In the genomic region with DNA sequence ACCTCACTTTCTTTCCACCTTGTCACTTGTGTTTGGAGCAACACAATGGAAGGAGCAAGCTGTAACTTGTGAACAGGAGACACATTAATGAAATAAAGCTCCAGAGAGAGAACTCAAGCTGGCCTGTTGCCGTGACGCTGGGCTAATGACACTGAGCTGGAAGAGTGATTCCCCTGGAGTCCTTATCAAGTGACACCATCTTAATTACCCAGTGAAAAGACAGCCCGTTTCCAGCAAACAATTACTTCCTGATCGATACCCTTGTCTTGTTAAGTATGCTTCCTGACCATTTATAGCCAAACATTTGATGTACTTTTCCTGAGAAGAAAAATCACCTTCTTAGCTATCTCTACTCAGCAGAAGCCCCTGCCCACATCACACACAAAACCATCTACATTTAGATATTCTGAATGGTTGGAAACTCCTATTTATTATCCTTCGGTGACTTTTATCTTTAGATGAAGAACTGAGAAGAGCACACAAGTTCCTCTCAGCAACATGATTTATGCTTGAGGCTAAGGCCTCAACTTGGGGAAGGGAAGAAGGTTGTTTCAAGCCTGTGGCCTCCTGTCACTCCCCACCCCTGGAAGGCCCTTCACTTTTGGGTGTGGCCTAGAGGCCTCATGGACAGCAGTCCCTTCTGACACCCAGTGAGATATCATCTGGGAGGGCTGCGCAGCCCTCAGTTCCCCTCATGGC, we compare ENCODE assay signal across 22 cellular contexts. TPM values are rescaled to one million over a fixed set of nuclear protein-coding genes. Genes with fewer than 3 reads are reported as not detected.
A peak's percentile ranks its signal among the peaks of the same experiment; 100 is the strongest.
DNase-seq lines count a peak whose midpoint lies in the region; TF ChIP-seq lines count a peak whose summit lies in the region.
"Had no signal": no experiment of that assay in that cellular context is flagged by ENCODE, and none has a peak within 500 bp of the region (broad histone marks: within the 10 kb centered on the region; RNA-seq: fewer than 3 reads in every experiment).

No MANE protein-coding gene starts in this region.

- DNase-seq in ELF-1 (ENCODE audit: low read depth, low spot score) = peak; percentile 32
- DNase-seq in NCI-H1105 (lab: John Stamatoyannopoulos, UW) = peak; percentile 64
- peak; percentile 64 to 77 for DNase-seq in NOMO-1 (lab: John Stamatoyannopoulos, UW; ENCODE audit: unreplicated experiment in 2 of 2)
- DNase-seq in mesendoderm = peak; percentile 93
- no peak for DNase-seq in thyroid gland
- DNase-seq in stimulated activated CD4-positive, alpha-beta T cell treated with anti-CD3 and anti-CD28 coated beads, Interleukin-2, amount 100 ng/mL, for 24 hours = no peak
- DNase-seq in stimulated activated CD8-positive, alpha-beta memory T cell treated with anti-CD3 and anti-CD28 coated beads, Interleukin-4, amount 100 ng/mL, for 48 hours = no peak
- DNase-seq: activated CD4-positive, alpha-beta memory T cell treated with anti-CD3 and anti-CD28 coated beads for 36 hours; activated effector memory CD4-positive, alpha-beta T cell treated with anti-CD3 and anti-CD28 coated beads, Interleukin-2, amount 50 U/mL, for 16 hours; Caco-2; IMR-90; lower lobe of right lung; NCI-H1930; nucleus accumbens; stimulated activated CD4-positive, alpha-beta T cell treated with anti-CD3 and anti-CD28 coated beads, Interleukin-1b, Interleukin-23, amount 100 ng/mL, for 48 hours had no signal

- no peaks in the 10 kb centered on the region for H3K27me3 ChIP-seq in mesendoderm (ENCODE audit: insufficient read depth, low read length, poor library complexity)
- H3K27me3 ChIP-seq in thyroid gland = no peaks in the 10 kb centered on the region
- H3K27me3 ChIP-seq: suprapubic skin had no signal

- H3K4me3 ChIP-seq in mesendoderm (ENCODE audit: low read length) (no peak overlapping the region), thyroid gland (replicated peaks in 1 of 3) (no peak overlapping the region)
- H3K4me3 ChIP-seq: lower lobe of right lung, suprapubic skin had no signal

- H3K4me2 ChIP-seq in mesendoderm (ENCODE audit: low read length) = no peak overlapping the region

- no peaks in the 10 kb centered on the region for H3K79me2 ChIP-seq in mesendoderm (ENCODE audit: control insufficient read depth, insufficient read depth, low read length)

- no peak overlapping the region for H4K8ac ChIP-seq in mesendoderm (ENCODE audit: low read depth, low read length)

- H3K36me3 ChIP-seq in mesendoderm (ENCODE audit: control insufficient read depth, insufficient read depth, low read length) = no peaks in the 10 kb centered on the region
- H3K36me3 ChIP-seq in thyroid gland = no peaks in the 10 kb centered on the region
- H3K36me3 ChIP-seq: lower lobe of right lung, suprapubic skin had no signal

- H2BK5ac ChIP-seq in mesendoderm (ENCODE audit: low read length) = peak overlapping the region; percentile 34

- H3K79me1 ChIP-seq in mesendoderm (ENCODE audit: low read length) = no peaks in the 10 kb centered on the region

- H3K9me3 ChIP-seq in thyroid gland = no peaks in the 10 kb centered on the region
- H3K9me3 ChIP-seq: Caco-2, lower lobe of right lung, suprapubic skin had no signal

- H3K27ac ChIP-seq in mesendoderm (ENCODE audit: low read depth, low read length) (peak overlapping the region; percentile 55), thyroid gland (no peak overlapping the region)
- H3K27ac ChIP-seq: lower lobe of right lung, suprapubic skin had no signal

- H3K56ac ChIP-seq in mesendoderm (ENCODE audit: low read length) = peak overlapping the region; percentile 74

- TF ChIP-seq POLR2A in thyroid gland (IDR thresholded peaks at IDR 0.05) = no peak

- H3K4me1 ChIP-seq in mesendoderm (ENCODE audit: control insufficient read depth, low read depth, low read length) (peaks cover 6% of the 10 kb centered on the region), thyroid gland (no peaks in the 10 kb centered on the region)
- H3K4me1 ChIP-seq: Caco-2, lower lobe of right lung, suprapubic skin had no signal

- peak overlapping the region; percentile 79 for H2AK5ac ChIP-seq in mesendoderm (ENCODE audit: low read length)

- intact Hi-C loops in thyroid gland (cut with DNase I) = no loop called here

- WGBS in mesendoderm (ENCODE audit: extremely low coverage, insufficient coverage, low lambda C conversion rate) = no CpG with 5 or more reads among the region's 6 CpGs
- WGBS in thyroid gland, 2 donors = 64 to 69% methylated on average over 6 of the region's 6 CpGs

- H3K4ac ChIP-seq in mesendoderm (ENCODE audit: low read depth, low read length) = no peak overlapping the region

- no peak overlapping the region for H4K5ac ChIP-seq in mesendoderm (ENCODE audit: low read length)

- peak overlapping the region; percentile 60 for H2BK15ac ChIP-seq in mesendoderm (replicated peaks; ENCODE audit: low read depth)

- peak overlapping the region; percentile 68 for H3K18ac ChIP-seq in mesendoderm (ENCODE audit: low read length)

- no peak overlapping the region for H2BK120ac ChIP-seq in mesendoderm (ENCODE audit: low read depth, low read length)

- TF ChIP-seq CTCF in thyroid gland (IDR thresholded peaks at IDR 0.05) = no peak

- H3K23ac ChIP-seq in mesendoderm (ENCODE audit: low read length) = no peak overlapping the region

- no peak overlapping the region for H3K9ac ChIP-seq in mesendoderm (ENCODE audit: low read length)

RNA-seq across cellular contexts. Expression of gene CRHBP, which starts 34.1 kb away (rescaled TPM):
- polyA plus RNA-seq in mesendoderm (2013, experiment 1 of 2) = 0.24 TPM
- polyA plus RNA-seq in mesendoderm (2013, experiment 2 of 2) = 0.21 TPM
- total RNA-seq in thyroid gland = 1 to 10 TPM; 1.3 to 8.7 (median 4.1) TPM
- total RNA-seq: activated CD4-positive, alpha-beta memory T cell treated with anti-CD3 and anti-CD28 coated beads for 36 hours; Caco-2; H4; IMR-90; M059J; NCI-H460; skeletal muscle tissue; WTC11 had no signal
- polyA plus RNA-seq: keratinocyte had no signal

RNA-seq across cellular contexts. Expression of gene AGGF1, which starts 43.2 kb away (rescaled TPM):
- polyA plus RNA-seq in mesendoderm (2013, experiment 1 of 2) = 14.8 TPM
- 14.9 TPM for polyA plus RNA-seq in mesendoderm (2013, experiment 2 of 2)
- total RNA-seq in thyroid gland = 10 to 100 TPM; 24.9 to 43.7 (median 28.3) TPM

Comparison
In these comparisons a context has a peak if more than half of its experiments do, and no peak if none do; other contexts are left out.
1. DNase-seq: peak in ELF-1 (single experiment), NCI-H1105 (single experiment), NOMO-1 (2 of 2) and mesendoderm (single experiment); none in thyroid gland (0 of 2), stimulated activated CD4-positive, alpha-beta T cell treated with anti-CD3 and anti-CD28 coated beads, Interleukin-2, amount 100 ng/mL, for 24 hours (0 of 2) and stimulated activated CD8-positive, alpha-beta memory T cell treated with anti-CD3 and anti-CD28 coated beads, Interleukin-4, amount 100 ng/mL, for 48 hours (single experiment).